20 cellular contexts compared by ENCODE assay signal in the genomic region with DNA sequence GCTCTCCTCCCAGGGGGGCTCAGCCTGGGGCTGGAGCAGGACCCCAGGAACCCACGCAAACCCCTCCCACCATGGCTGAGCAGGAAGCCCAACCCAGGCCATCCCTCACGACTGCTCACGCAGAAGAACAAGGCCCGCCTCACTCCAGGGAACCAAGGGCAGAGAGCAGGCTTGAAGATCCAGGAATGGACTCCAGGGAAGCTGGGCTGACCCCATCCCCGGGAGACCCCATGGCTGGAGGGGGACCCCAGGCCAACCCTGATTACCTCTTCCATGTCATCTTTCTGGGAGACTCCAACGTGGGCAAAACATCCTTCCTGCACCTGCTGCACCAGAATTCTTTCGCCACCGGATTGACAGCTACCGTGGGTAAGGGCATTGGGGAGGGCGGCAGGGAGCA. TPM values are rescaled to one million over a fixed set of nuclear protein-coding genes. Genes with fewer than 3 reads are reported as not detected.
"Had no signal": no experiment of that assay in that cellular context is flagged by ENCODE, and none has a peak within 500 bp of the region (broad histone marks: within the 10 kb centered on the region; RNA-seq: fewer than 3 reads in every experiment).

No MANE protein-coding gene starts in this region.

- H3K27ac ChIP-seq: colonic mucosa, gastroesophageal sphincter, suprapubic skin, thyroid gland, uterus had no signal

- H3K36me3 Mint-ChIP-seq: naive thymus-derived CD8-positive, alpha-beta T cell; type B pancreatic cell had no signal

- DNase-seq: colonic mucosa; effector CD4-positive, alpha-beta T cell; endodermal cell; glutamatergic neuron; islet precursor cell; mucosa of descending colon; naive thymus-derived CD8-positive, alpha-beta T cell; small intestine; stimulated activated CD4-positive, alpha-beta T cell treated with anti-CD3 and anti-CD28 coated beads, Interleukin-2, amount 100 ng/mL, for 48 hours; stimulated activated naive CD8-positive, alpha-beta T cell treated with anti-CD3 and anti-CD28 coated beads, Interleukin-15, Interleukin-2, amounts not matched to agents 100 U/mL and 50 U/mL, for 24 hours; uterus had no signal

- ATAC-seq: gastroesophageal sphincter; left lobe of liver; mucosa of descending colon; naive thymus-derived CD8-positive, alpha-beta T cell; right cardiac atrium; stimulated activated naive CD8-positive, alpha-beta T cell treated with anti-CD3 and anti-CD28 coated beads, Interleukin-15, Interleukin-2, amounts not matched to agents 100 U/mL and 50 U/mL, for 24 hours had no signal

- H3K4me3 ChIP-seq: colonic mucosa, gastroesophageal sphincter, mucosa of descending colon, suprapubic skin, thyroid gland, uterus had no signal

- H3K9me3 ChIP-seq: colonic mucosa, gastroesophageal sphincter, mucosa of descending colon, suprapubic skin, thyroid gland, uterus had no signal

- H3K4me3 Mint-ChIP-seq: endodermal cell; naive thymus-derived CD8-positive, alpha-beta T cell; type B pancreatic cell had no signal

- H3K36me3 ChIP-seq: colonic mucosa, gastroesophageal sphincter, suprapubic skin, thyroid gland, uterus had no signal

- H3K9me3 Mint-ChIP-seq: endodermal cell; naive thymus-derived CD8-positive, alpha-beta T cell; type B pancreatic cell had no signal

- H3K27ac Mint-ChIP-seq: endodermal cell; naive thymus-derived CD8-positive, alpha-beta T cell; type B pancreatic cell had no signal

- H3K4me1 ChIP-seq: colonic mucosa, gastroesophageal sphincter, thyroid gland, uterus had no signal

- FAIRE-seq: endothelial cell of umbilical vein, small intestine had no signal

- H3K27me3 Mint-ChIP-seq: naive thymus-derived CD8-positive, alpha-beta T cell; type B pancreatic cell had no signal

- H3K27me3 ChIP-seq: colonic mucosa, gastroesophageal sphincter, suprapubic skin, thyroid gland, uterus had no signal

RNA-seq across cellular contexts. Expression of a gene that starts 24.7 kb away (rescaled TPM):
- total RNA-seq: cerebellum; endodermal cell; fibroblast of villous mesenchyme; naive thymus-derived CD8-positive, alpha-beta T cell had no signal
- polyA plus RNA-seq: naive thymus-derived CD8-positive, alpha-beta T cell; right cardiac atrium had no signal
